20 cellular contexts compared by ENCODE assay signal in genomic region chr2:217469203-217469810, GRCh38.
"Had no signal": no experiment of that assay in that cellular context is flagged by ENCODE, and none has a peak within 500 bp of the region (broad histone marks: within the 10 kb centered on the region; RNA-seq: fewer than 3 reads in every experiment).

No MANE protein-coding gene starts in this region.

- FAIRE-seq: endothelial cell of umbilical vein, islet of Langerhans, small intestine had no signal

- H3K4me1 ChIP-seq: colonic mucosa, stomach, transverse colon had no signal

- H3K27ac ChIP-seq: colonic mucosa, gastrocnemius medialis, heart right ventricle, stomach, thoracic aorta, transverse colon had no signal

- H3K9me3 ChIP-seq: colonic mucosa, gastrocnemius medialis, stomach, thoracic aorta, transverse colon had no signal

- H3K36me3 ChIP-seq: colonic mucosa, gastrocnemius medialis, heart right ventricle, stomach, thoracic aorta, transverse colon had no signal

- H3K27me3 ChIP-seq: colonic mucosa, gastrocnemius medialis, heart right ventricle, stomach, transverse colon had no signal

- H3K4me3 ChIP-seq: colonic mucosa, gastrocnemius medialis, heart right ventricle, stomach, thoracic aorta, transverse colon had no signal

- DNase-seq: colonic mucosa; effector CD4-positive, alpha-beta T cell; endodermal cell; erythroblast; gastrocnemius medialis; heart right ventricle; hypothalamus; mammary epithelial cell; naive thymus-derived CD4-positive, alpha-beta T cell; posterior cingulate gyrus; small intestine; stimulated activated CD4-positive, alpha-beta T cell treated with anti-CD3 and anti-CD28 coated beads, Interleukin-12 subunit alpha, Interleukin-12 subunit beta, amount 100 ng/mL, for 4 hours; stimulated activated naive CD4-positive, alpha-beta T cell; stomach; substantia nigra; transverse colon had no signal

- ATAC-seq: gastrocnemius medialis; heart right ventricle; left lobe of liver; naive thymus-derived CD4-positive, alpha-beta T cell had no signal
